23 cellular contexts compared by ENCODE assay signal in genomic region chr21:20341431-20341830, GRCh38.
"Had no signal": no experiment of that assay in that cellular context is flagged by ENCODE, and none has a peak within 500 bp of the region (broad histone marks: within the 10 kb centered on the region; RNA-seq: fewer than 3 reads in every experiment).

No MANE protein-coding gene starts in this region.

- FAIRE-seq: colon, endothelial cell of umbilical vein, frontal cortex, islet of Langerhans, keratinocyte had no signal

- H3K4me1 ChIP-seq: esophagus muscularis mucosa, foreskin keratinocyte, gastroesophageal sphincter, heart left ventricle, left lung, lower lobe of right lung had no signal

- H3K4me2 ChIP-seq: hepatocyte had no signal

- H3K4me3 ChIP-seq: coronary artery, dorsolateral prefrontal cortex, esophagus muscularis mucosa, gastroesophageal sphincter, heart left ventricle, hepatocyte, left lung, lower lobe of right lung, mucosa of descending colon had no signal

- H2AFZ ChIP-seq: hepatocyte had no signal

- H3K27ac ChIP-seq: coronary artery, esophagus muscularis mucosa, foreskin keratinocyte, gastroesophageal sphincter, heart left ventricle, hepatocyte, left lung, lower lobe of right lung had no signal

- H3K27ac Mint-ChIP-seq: immature natural killer cell, mesothelial cell of epicardium had no signal

- DNase-seq: dermis blood vessel endothelial cell; dorsolateral prefrontal cortex; effector CD4-positive, alpha-beta T cell; effector memory CD4-positive, alpha-beta T cell; foreskin keratinocyte; heart left ventricle; immature natural killer cell; left cardiac atrium; left lung; left ventricle myocardium superior; lower lobe of right lung; mesenchymal stem cell; mucosa of descending colon had no signal

- H3K4me1 Mint-ChIP-seq: mesothelial cell of epicardium had no signal

- H3K36me3 ChIP-seq: esophagus muscularis mucosa, gastroesophageal sphincter, heart left ventricle, left lung, lower lobe of right lung had no signal

- H3K4me3 Mint-ChIP-seq: immature natural killer cell, mesothelial cell of epicardium had no signal

- H3K36me3 Mint-ChIP-seq: immature natural killer cell had no signal

- H3K79me2 ChIP-seq: hepatocyte had no signal

- H3K9me3 ChIP-seq: gastroesophageal sphincter, lower lobe of right lung, mucosa of descending colon had no signal

- H3K27me3 ChIP-seq: dorsolateral prefrontal cortex, esophagus muscularis mucosa, foreskin keratinocyte, gastroesophageal sphincter, heart left ventricle, hepatocyte, left lung had no signal
